11 cellular contexts compared by ENCODE assay signal in the genomic region with DNA sequence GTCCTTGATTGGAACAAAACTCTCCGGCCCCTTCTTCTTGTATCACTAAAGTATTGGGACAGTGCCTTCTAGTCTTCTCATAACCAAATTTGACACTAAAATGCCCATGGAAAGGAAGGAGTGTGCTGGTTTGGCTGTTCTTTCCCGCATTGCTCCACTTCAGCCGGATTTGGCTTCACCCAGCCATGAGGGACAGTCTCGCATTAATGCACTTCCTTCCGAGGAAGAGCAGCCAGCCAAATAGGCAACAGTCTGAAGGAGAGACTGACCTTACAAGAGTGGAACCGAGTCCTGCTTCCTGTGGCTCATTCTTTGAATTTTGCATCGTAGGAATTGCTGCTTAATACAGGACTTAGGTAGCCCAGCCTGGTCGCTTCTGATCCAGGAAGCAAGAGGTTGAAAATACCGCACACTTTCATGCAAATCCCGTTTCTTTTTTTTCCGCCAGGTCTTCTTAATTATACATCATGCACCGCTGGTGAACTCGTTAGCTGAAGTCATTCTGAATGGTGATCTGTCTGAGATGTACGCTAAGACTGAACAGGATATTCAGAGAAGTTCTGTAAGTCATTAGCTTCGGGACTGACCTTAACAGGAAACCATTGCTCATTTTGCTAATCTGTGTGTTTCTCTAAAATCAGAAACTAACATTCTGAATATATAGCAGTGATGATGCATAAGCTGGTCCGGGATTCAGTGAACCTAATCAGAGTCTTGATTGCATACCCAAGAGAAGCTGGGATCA. TPM values are rescaled to one million over a fixed set of nuclear protein-coding genes. Genes with fewer than 3 reads are reported as not detected.
DNase-seq lines count a peak whose midpoint lies in the region; ATAC-seq and TF ChIP-seq lines count a peak whose summit lies in the region.
"Had no signal": no experiment of that assay in that cellular context is flagged by ENCODE, and none has a peak within 500 bp of the region (broad histone marks: within the 10 kb centered on the region; RNA-seq: fewer than 3 reads in every experiment).

No MANE protein-coding gene starts in this region.

- peak overlapping the region; percentile 63 for H3K27ac Mint-ChIP-seq in activated CD4-positive, alpha-beta T cell treated with anti-CD3 and anti-CD28 coated beads, Interleukin-2, amount 10 ng/mL, durations not matched to agents 24 days and 14 days
- peak overlapping the region; percentile 77 for H3K27ac Mint-ChIP-seq in T-helper 2 cell treated with Interferon-gamma antibody and Interleukin-4, amounts not matched to agents 5 μg/mL and 100 μg/mL, for 36 hours

- no peaks in the 10 kb centered on the region for H4K20me1 ChIP-seq in hepatocyte (ENCODE audit: insufficient read depth, poor library complexity, severe bottlenecking)

- H3K79me2 ChIP-seq in hepatocyte, result no peaks in the 10 kb centered on the region

- intact Hi-C loops in activated CD4-positive, alpha-beta T cell treated with anti-CD3 and anti-CD28 coated beads, Interleukin-2, amount 10 ng/mL, durations not matched to agents 24 days and 14 days (cut with micrococcal nuclease), result no loop called here
- intact Hi-C loops in adrenal gland (cut with DNase I), result no loop called here
- intact Hi-C loops in colonic mucosa (cut with DNase I), result no loop called here

- no peaks in the 10 kb centered on the region for H3K27me3 Mint-ChIP-seq in activated CD4-positive, alpha-beta T cell treated with anti-CD3 and anti-CD28 coated beads, Interleukin-2, amount 10 ng/mL, durations not matched to agents 24 days and 14 days
- no peaks in the 10 kb centered on the region for H3K27me3 Mint-ChIP-seq in T-helper 2 cell treated with Interferon-gamma antibody and Interleukin-4, amounts not matched to agents 5 μg/mL and 100 μg/mL, for 36 hours (ENCODE audit: low read depth)

- H3K36me3 ChIP-seq in adrenal gland (replicated peaks in 1 of 2) (peaks cover 0 to 13% of the 10 kb centered on the region in 2 donors), colonic mucosa (no peaks in the 10 kb centered on the region), hepatocyte (replicated peaks; ENCODE audit: insufficient read depth, low read depth) (no peaks in the 10 kb centered on the region)

- H3K27ac ChIP-seq in skin epidermis (peak overlapping the region in 17 of 21 experiments; percentile 8 to 82 (median 37)), adrenal gland (peak overlapping the region in 1 of 5 donors; percentile 32), colonic mucosa (no peak overlapping the region), hepatocyte (no peak overlapping the region)
- H3K27ac ChIP-seq: A549 had no signal

- no peak for TF ChIP-seq POLR2A in adrenal gland (IDR thresholded peaks at IDR 0.05)

- H3K4me1 ChIP-seq in adrenal gland (replicated peaks in 1 of 2) (no peaks in the 10 kb centered on the region), colonic mucosa (no peaks in the 10 kb centered on the region), hepatocyte (ENCODE audit: insufficient read depth) (peaks cover 6% of the 10 kb centered on the region)
- H3K4me1 ChIP-seq: A549 had no signal

- peak overlapping the region; percentile 12 for H3K4me3 Mint-ChIP-seq in activated CD4-positive, alpha-beta T cell treated with anti-CD3 and anti-CD28 coated beads, Interleukin-2, amount 10 ng/mL, durations not matched to agents 24 days and 14 days
- H3K4me3 Mint-ChIP-seq in T-helper 2 cell treated with Interferon-gamma antibody and Interleukin-4, amounts not matched to agents 5 μg/mL and 100 μg/mL, for 36 hours, result peak overlapping the region; percentile 62

- H3K36me3 Mint-ChIP-seq in activated CD4-positive, alpha-beta T cell treated with anti-CD3 and anti-CD28 coated beads, Interleukin-2, amount 10 ng/mL, durations not matched to agents 24 days and 14 days (ENCODE audit: low read depth), result peaks cover 47% of the 10 kb centered on the region
- H3K36me3 Mint-ChIP-seq in T-helper 2 cell treated with Interferon-gamma antibody and Interleukin-4, amounts not matched to agents 5 μg/mL and 100 μg/mL, for 36 hours (ENCODE audit: low read depth), result peaks cover 55% of the 10 kb centered on the region

- H3K9ac ChIP-seq in colonic mucosa (ENCODE audit: low read depth in 2 of 2, low read length in 2 of 2), result no peak overlapping the region

- peaks cover 59% of the 10 kb centered on the region for H3K4me1 Mint-ChIP-seq in activated CD4-positive, alpha-beta T cell treated with anti-CD3 and anti-CD28 coated beads, Interleukin-2, amount 10 ng/mL, durations not matched to agents 24 days and 14 days
- peaks cover 74% of the 10 kb centered on the region for H3K4me1 Mint-ChIP-seq in T-helper 2 cell treated with Interferon-gamma antibody and Interleukin-4, amounts not matched to agents 5 μg/mL and 100 μg/mL, for 36 hours (ENCODE audit: low read depth)

- H3K4me3 ChIP-seq in skin epidermis, result no peak overlapping the region
- no peak overlapping the region for H3K4me3 ChIP-seq in adrenal gland
- H3K4me3 ChIP-seq in colonic mucosa, result no peak overlapping the region
- H3K4me3 ChIP-seq in hepatocyte, result no peak overlapping the region
- H3K4me3 ChIP-seq: A549, lung had no signal

- no peaks in the 10 kb centered on the region for H3K9me2 ChIP-seq in hepatocyte (replicated peaks; ENCODE audit: insufficient read depth)

- WGBS in adrenal gland, 4 donors, result 73 to 80% (median 75%) methylated on average over 16 of the region's 16 CpGs
- 82% methylated on average over 16 of the region's 16 CpGs for WGBS in hepatocyte (ENCODE audit: low lambda C conversion rate, missing lambda C conversion rate)

- DNase-seq in activated CD4-positive, alpha-beta T cell treated with anti-CD3 and anti-CD28 coated beads, Interleukin-2, amount 10 ng/mL, durations not matched to agents 24 days and 14 days, result no peak
- DNase-seq in activated CD4-positive, alpha-beta T cell treated with anti-CD3 and anti-CD28 coated beads, Interleukin-2, amount 50 U/mL, for 1 hour, result no peak
- no peak for DNase-seq in T-helper 2 cell treated with Interferon-gamma antibody and Interleukin-4, amounts not matched to agents 5 μg/mL and 100 μg/mL, for 36 hours (ENCODE audit: low spot score)
- DNase-seq in adrenal gland, result no peak
- no peak for DNase-seq in colonic mucosa
- no peak for DNase-seq in hepatocyte (ENCODE audit: low spot score)
- DNase-seq: NCI-H1694 had no signal

- no peak overlapping the region for H3K4me2 ChIP-seq in hepatocyte
- H3K4me2 ChIP-seq: A549 had no signal

- no peak overlapping the region for H2AFZ ChIP-seq in hepatocyte

- ATAC-seq in HG02678 (IDR thresholded peaks at IDR 0.05; ENCODE audit: unreplicated experiment), result peak; percentile 28

- H3K27me3 ChIP-seq in adrenal gland (no peaks in the 10 kb centered on the region), colonic mucosa (no peaks in the 10 kb centered on the region), hepatocyte (no peaks in the 10 kb centered on the region)

- no peaks in the 10 kb centered on the region for H3K9me3 ChIP-seq in adrenal gland (replicated peaks in 1 of 3)
- no peaks in the 10 kb centered on the region for H3K9me3 ChIP-seq in colonic mucosa
- no peaks in the 10 kb centered on the region for H3K9me3 ChIP-seq in hepatocyte (ENCODE audit: low read depth)
- H3K9me3 ChIP-seq: A549 had no signal

- no peaks in the 10 kb centered on the region for H3K9me3 Mint-ChIP-seq in activated CD4-positive, alpha-beta T cell treated with anti-CD3 and anti-CD28 coated beads, Interleukin-2, amount 10 ng/mL, durations not matched to agents 24 days and 14 days
- no peaks in the 10 kb centered on the region for H3K9me3 Mint-ChIP-seq in T-helper 2 cell treated with Interferon-gamma antibody and Interleukin-4, amounts not matched to agents 5 μg/mL and 100 μg/mL, for 36 hours

- TF ChIP-seq CTCF in adrenal gland (IDR thresholded peaks at IDR 0.05) (no peak), colonic mucosa (IDR thresholded peaks at IDR 0.05) (no peak), hepatocyte (IDR thresholded peaks at IDR 0.05; ENCODE audit: poor library complexity) (no peak)

RNA-seq across cellular contexts. Expression of a gene that starts 38.2 kb away (rescaled TPM):
- total RNA-seq in activated CD4-positive, alpha-beta T cell treated with anti-CD3 and anti-CD28 coated beads, Interleukin-2, amount 10 ng/mL, durations not matched to agents 24 days and 14 days, result 35.9 and 36.2 TPM in 2 replicates
- total RNA-seq in adrenal gland (10 to 100 TPM; 22.5 to 37.2 (median 29.0) TPM), colonic mucosa (10 to 100 TPM; 24.9 to 29.6 TPM), hepatocyte (19.7 and 22.6 TPM in 2 replicates)
- polyA plus RNA-seq in adrenal gland (10 to 100 TPM; 14.0 to 24.7 (median 21.6) TPM), hepatocyte (22.3 and 29.0 TPM in 2 replicates)

RNA-seq across cellular contexts. Expression of a gene that starts 40.3 kb away (rescaled TPM):
- total RNA-seq in activated CD4-positive, alpha-beta T cell treated with anti-CD3 and anti-CD28 coated beads, Interleukin-2, amount 10 ng/mL, durations not matched to agents 24 days and 14 days, result 35.6 and 38.0 TPM in 2 replicates
- total RNA-seq in adrenal gland (100 to 1,000 TPM in 5 of 8 donors, 10 to 100 TPM in 3; 91.9 to 303 (median 136) TPM), colonic mucosa (10 to 100 TPM; 23.8 to 29.5 TPM), hepatocyte (51.6 and 53.7 TPM in 2 replicates)
- polyA plus RNA-seq in adrenal gland (10 to 100 TPM; 52.6 to 56.6 (median 54.3) TPM), hepatocyte (68.9 and 82.4 TPM in 2 replicates)

Comparison
In these comparisons a context has a peak if more than half of its experiments do, and no peak if none do; other contexts are left out.
1. H3K27ac ChIP-seq: peak in skin epidermis (17 of 21); none in colonic mucosa (single experiment) and hepatocyte (single experiment).